9 cellular contexts compared by ENCODE assay signal in genomic region chr12:2834581-2835491, GRCh38. TPM values are rescaled to one million over a fixed set of nuclear protein-coding genes. Genes with fewer than 3 reads are reported as not detected.
DNase-seq lines count a peak whose midpoint lies in the region; ATAC-seq, FAIRE-seq and TF ChIP-seq lines count a peak whose summit lies in the region.
"Had no signal": no experiment of that assay in that cellular context is flagged by ENCODE, and none has a peak within 500 bp of the region (broad histone marks: within the 10 kb centered on the region; RNA-seq: fewer than 3 reads in every experiment).

NRIP2 (minus strand) TSS chr12:2835035; CDS start chr12:2834983, 52 bp downstream.

- DNase-seq in GM23338 (ENCODE audit: low spot score), result peak; percentile 63
- DNase-seq in T-helper 17 cell, result no peak
- peak; percentile 62 for DNase-seq in cardiac septum (ENCODE audit: low spot score)
- peak; percentile 48 to 95 (median 71) for DNase-seq in posterior cingulate gyrus
- no peak for DNase-seq in small intestine
- DNase-seq in T-cell, result no peak
- DNase-seq: activated naive CD4-positive, alpha-beta T cell had no signal

- peaks cover 5% of the 10 kb centered on the region; the same call in 1 of the 2 replicates for H4K20me1 ChIP-seq in GM23338 (replicated peaks; ENCODE audit: insufficient read depth)

- H3K27me3 ChIP-seq in GM23338 (ENCODE audit: insufficient read depth), result no peaks in the 10 kb centered on the region
- no peaks in the 10 kb centered on the region for H3K27me3 ChIP-seq in small intestine (ENCODE audit: control insufficient read depth in 2 of 2, insufficient read depth in 2 of 2, low read length in 2 of 2)

- H3K4me2 ChIP-seq in GM23338, result peak within 1 kb of the TSS; percentile 66; the same call in 1 of the 2 replicates

- no peaks in the 10 kb centered on the region for H3K9me2 ChIP-seq in GM23338 (ENCODE audit: insufficient read depth)

- TF ChIP-seq CTCF in GM23338 (conservative IDR thresholded peaks at IDR 0.05; ENCODE audit: low read depth in 2 of 2), result no peak

- H3K4me1 ChIP-seq in GM23338 (ENCODE audit: insufficient read depth), result peaks cover 12% of the 10 kb centered on the region; the same call in 1 of the 2 replicates
- no peaks in the 10 kb centered on the region for H3K4me1 ChIP-seq in small intestine (ENCODE audit: control insufficient read depth in 2 of 2, insufficient read depth in 1 of 2, low read depth in 1 of 2, low read length in 1 of 2)

- peak within 1 kb of the TSS; percentile 61; the same call in 2 of the 3 replicates for H3K4me3 Mint-ChIP-seq in GM23338
- H3K4me3 Mint-ChIP-seq in T-helper 17 cell, result peak within 1 kb of the TSS; percentile 53
- H3K4me3 Mint-ChIP-seq in T-cell, result no peak within 1 kb of the TSS

- CTCF ChIA-PET in T-cell (lab: Charles Lee), result no interaction called here

- H3K4me3 ChIP-seq in GM23338, result peak within 1 kb of the TSS; percentile 36; the same call in 1 of the 2 replicates
- H3K4me3 ChIP-seq in small intestine (ENCODE audit: low read depth in 1 of 2, low read length in 2 of 2), result no peak within 1 kb of the TSS

- H3K9me3 ChIP-seq in T-helper 17 cell (ENCODE audit: control insufficient read depth, low read length, poor library complexity, severe bottlenecking) (no peaks in the 10 kb centered on the region), small intestine (ENCODE audit: control insufficient read depth, low read depth) (no peaks in the 10 kb centered on the region)

- H3K27ac ChIP-seq in GM23338 (ENCODE audit: low read depth), result no peak within 1 kb of the TSS
- H3K27ac ChIP-seq in small intestine (ENCODE audit: low read depth in 1 of 2, low read length in 1 of 2), result no peak within 1 kb of the TSS

- intact Hi-C loops in cardiac septum (cut with DNase I), result no loop called here
- intact Hi-C loops in posterior cingulate gyrus (cut with DNase I), result no loop called here

- ATAC-seq in GM23338 (peak; percentile 69), T-helper 17 cell (no peak), HG03159 (IDR thresholded peaks at IDR 0.05; ENCODE audit: unreplicated experiment) (no peak), T-cell (replicated peaks in 1 of 4) (no peak), HG03354 (IDR thresholded peaks at IDR 0.05; ENCODE audit: poor library complexity, severe bottlenecking, unreplicated experiment) (no peak)

- POLR2A ChIA-PET in T-cell (lab: Charles Lee), result no interaction called here

- no peaks in the 10 kb centered on the region; the same call in 2 of the 3 replicates for H3K9me3 Mint-ChIP-seq in GM23338
- H3K9me3 Mint-ChIP-seq in T-cell, result no peaks in the 10 kb centered on the region

- H3F3A ChIP-seq in GM23338 (replicated peaks; ENCODE audit: low read depth), result 0 out of 2 replicates have a peak, but pooled peaks cover 3% of the 10 kb centered on the region

- H3K27me3 Mint-ChIP-seq in GM23338 (ENCODE audit: insufficient read depth, low read depth, poor library complexity), result peaks cover 11% of the 10 kb centered on the region
- peaks cover 6% of the 10 kb centered on the region for H3K27me3 Mint-ChIP-seq in T-helper 17 cell
- no peaks in the 10 kb centered on the region for H3K27me3 Mint-ChIP-seq in T-cell

- H3K36me3 Mint-ChIP-seq in GM23338 (ENCODE audit: low read depth) (peaks cover 10% of the 10 kb centered on the region), T-helper 17 cell (ENCODE audit: low read depth) (peaks cover 9% of the 10 kb centered on the region), T-cell (peaks cover 37% of the 10 kb centered on the region)

- H3K4me1 Mint-ChIP-seq in GM23338 (peaks cover 19% of the 10 kb centered on the region), T-helper 17 cell (peaks cover 15% of the 10 kb centered on the region), T-cell (peaks cover 3 to 14% (median 8%) of the 10 kb centered on the region in 3 donors)

- no peak within 1 kb of the TSS for H2AFZ ChIP-seq in GM23338

- H3K27ac Mint-ChIP-seq in GM23338, result no peak within 1 kb of the TSS
- peak within 1 kb of the TSS; percentile 41 for H3K27ac Mint-ChIP-seq in T-helper 17 cell
- peak within 1 kb of the TSS in 1 of 2 donors; percentile 17 for H3K27ac Mint-ChIP-seq in T-cell

- H3K36me3 ChIP-seq in GM23338 (ENCODE audit: insufficient read depth) (no peaks in the 10 kb centered on the region), small intestine (ENCODE audit: control insufficient read depth in 2 of 2, insufficient read depth in 2 of 2, low read length in 2 of 2) (peaks cover 0 to 7% of the 10 kb centered on the region in 2 donors)

- no peaks in the 10 kb centered on the region for H3K79me2 ChIP-seq in GM23338 (replicated peaks; ENCODE audit: insufficient read depth)

- WGBS in small intestine, 3 donors, result 18 to 22% (median 21%) methylated on average over 26 to 32 of the region's 32 CpGs

- no peak for FAIRE-seq in small intestine (lab: Jason Lieb, UNC)

TF ChIP-seq in GM23338, 12 proteins besides CTCF, POLR2A, EP300 and RAD21:
- TF ChIP-seq CREB1 (CRISPR knock-in tag; IDR thresholded peaks at IDR 0.05; ENCODE audit: low read depth) (no peak; the same call in 1 of the 2 replicates), EZH2 (IDR thresholded peaks at IDR 0.05; ENCODE audit: low read depth, unreplicated experiment) (no peak), ZNF114 (CRISPR knock-in tag; IDR thresholded peaks at IDR 0.05) (no peak)

RNA-seq across cellular contexts. Expression of gene NRIP2, which starts in this region (rescaled TPM):
- total RNA-seq in GM23338 (2014; rRNA removed; shearing (Covaris generic)), result not detected in 2 replicates
- polyA plus RNA-seq in GM23338 (2016; fragmentation: Nextera tagmentation; extraction: Ambion mirVana) (0.40 and 0.66 TPM in 2 replicates), small intestine (1 to 10 TPM in 1 of 3 donors, under 1 TPM in 1, not detected in 1; 0.22 to 3.1 TPM)
- total RNA-seq in T-helper 17 cell (not detected), cardiac septum (2.9 TPM), T-cell (not detected)

Comparison
In these comparisons a context has a peak if more than half of its experiments do, and no peak if none do; other contexts are left out.
1. Peak in DNase-seq, ATAC-seq, H3K4me3 ChIP-seq and H3K4me2 ChIP-seq in GM23338; RNA of the gene not detected or under 1 TPM.
2. DNase-seq: peak in cardiac septum (single experiment) and posterior cingulate gyrus (10 of 10); none in T-helper 17 cell (0 of 3), small intestine (single experiment) and T-cell (0 of 34).
3. H3K4me3 Mint-ChIP-seq: peak in GM23338 (single experiment) and T-helper 17 cell (single experiment); none in T-cell (0 of 3).